In the genomic region with DNA sequence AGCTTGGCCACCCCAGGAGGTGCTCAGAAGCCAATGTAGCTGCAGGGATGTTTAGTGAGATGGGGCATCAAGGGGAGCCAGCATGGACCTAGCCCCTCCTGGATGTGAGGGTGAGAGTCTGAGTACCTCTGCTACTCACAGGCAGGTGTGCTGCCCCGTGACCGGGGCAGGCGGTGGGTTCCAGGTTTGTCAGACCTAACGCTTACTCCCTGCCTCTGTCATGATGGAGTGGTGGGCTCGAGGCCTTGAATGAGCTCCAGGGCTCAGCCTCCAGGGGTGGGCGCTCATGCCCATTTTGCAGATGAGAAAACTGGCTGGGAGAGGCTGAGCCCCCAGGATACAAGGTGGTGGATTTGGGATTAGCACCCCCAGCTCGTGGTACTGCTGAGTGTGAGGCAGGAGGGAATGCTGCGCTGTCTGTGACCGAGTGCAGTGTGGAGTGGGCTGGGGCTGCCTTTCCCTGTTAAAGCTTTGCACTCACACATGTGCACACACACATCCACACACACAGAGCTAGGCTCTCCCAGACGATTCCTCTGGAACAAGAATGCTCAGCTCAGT, we compare ENCODE assay signal across 8 cellular contexts. TPM values are rescaled to one million over a fixed set of nuclear protein-coding genes. Genes with fewer than 3 reads are reported as not detected.
DNase-seq lines count a peak whose midpoint lies in the region; ATAC-seq and TF ChIP-seq lines count a peak whose summit lies in the region.

No MANE protein-coding gene starts in this region.

- H3K79me1 ChIP-seq in neuronal stem cell (ENCODE audit: low read depth, low read length): peaks cover 38% of the 10 kb centered on the region

- H2BK120ac ChIP-seq in neuronal stem cell (ENCODE audit: low read depth, low read length): no peak overlapping the region

- no peak for ATAC-seq in natural killer cell

- no peak overlapping the region for H2AFZ ChIP-seq in neuronal stem cell (ENCODE audit: low read length)

- no peak overlapping the region for H2BK12ac ChIP-seq in neuronal stem cell (ENCODE audit: low read length)

- no peak overlapping the region for H3K4ac ChIP-seq in neuronal stem cell (ENCODE audit: low read length)

- no peaks in the 10 kb centered on the region for H3K9me3 Mint-ChIP-seq in natural killer cell

- H3K14ac ChIP-seq in neuronal stem cell (ENCODE audit: low read length): no peak overlapping the region

- peaks cover 0 to 31% of the 10 kb centered on the region in 2 donors for H3K4me1 Mint-ChIP-seq in natural killer cell

- H3K4me1 ChIP-seq in BLaER1 (peaks cover 80% of the 10 kb centered on the region), Peyer's patch (peaks cover 14 to 83% (median 20%) of the 10 kb centered on the region in 4 donors), neuronal stem cell (ENCODE audit: control insufficient read depth in 2 of 2, insufficient read depth in 1 of 2, low read depth in 1 of 2, low read length in 2 of 2) (peaks cover 39 to 63% of the 10 kb centered on the region in 2 donors)

- DNase-seq in Peyer's patch: no peak
- no peak for DNase-seq in fibroblast of the aortic adventitia (ENCODE audit: low read depth)
- DNase-seq in neuronal stem cell (ENCODE audit: low spot score): no peak
- no peak for DNase-seq in germinal center (ENCODE audit: low spot score)
- DNase-seq in natural killer cell: no peak
- DNase-seq in NCI-H1048 (lab: John Stamatoyannopoulos, UW): no peak
- no peak for DNase-seq in kidney glomerular epithelial cell (lab: John Stamatoyannopoulos, UW)

- H3K4me2 ChIP-seq in BLaER1 (peak overlapping the region; percentile 95), neuronal stem cell (ENCODE audit: insufficient read depth, low read length, poor library complexity, severe bottlenecking) (peak overlapping the region; percentile 94)

- WGBS in neuronal stem cell (ENCODE audit: extremely low coverage in 2 of 2, insufficient read length in 2 of 2, insufficient replicate concordance in 1 of 2), 2 donors: no CpG with 5 or more reads among the region's 10 CpGs

- peak overlapping the region; percentile 91 for H3K18ac ChIP-seq in neuronal stem cell (ENCODE audit: low read length)

- TF ChIP-seq CTCF in Peyer's patch (IDR thresholded peaks at IDR 0.05) (no peak), fibroblast of the aortic adventitia (IDR thresholded peaks at IDR 0.05; ENCODE audit: insufficient read depth, low read length) (no peak), natural killer cell (IDR thresholded peaks at IDR 0.05) (no peak)

- H4K8ac ChIP-seq in neuronal stem cell (ENCODE audit: low read depth, low read length): no peak overlapping the region

- H3K27ac ChIP-seq in BLaER1: peak overlapping the region; percentile 89
- peak overlapping the region; percentile 70 to 95 (median 89) for H3K27ac ChIP-seq in Peyer's patch
- peak overlapping the region; percentile 92 for H3K27ac ChIP-seq in neuronal stem cell (replicated peaks; ENCODE audit: low read length)

- H4K91ac ChIP-seq in neuronal stem cell (ENCODE audit: low read depth, low read length, poor library complexity): no peak overlapping the region

- H3K36me3 Mint-ChIP-seq in natural killer cell: no peaks in the 10 kb centered on the region

- H3K27ac Mint-ChIP-seq in natural killer cell: no peak overlapping the region

- H3K23ac ChIP-seq in neuronal stem cell (ENCODE audit: low read depth, low read length, poor library complexity): peak overlapping the region; percentile 58

- H3K4me3 Mint-ChIP-seq in natural killer cell: no peak overlapping the region

- H3K4me3 ChIP-seq in BLaER1 (peak overlapping the region; percentile 93), Peyer's patch (peak overlapping the region; percentile 55 to 94 (median 66)), fibroblast of the aortic adventitia (ENCODE audit: low read depth, low read length) (peak overlapping the region; percentile 75), neuronal stem cell (ENCODE audit: low read length in 2 of 2) (peak overlapping the region; percentile 77 to 89)

- peak overlapping the region; percentile 93 for H2BK15ac ChIP-seq in neuronal stem cell (ENCODE audit: low read length)

- H2AK5ac ChIP-seq in neuronal stem cell (ENCODE audit: low read depth, low read length): peak overlapping the region; percentile 68

- TF ChIP-seq POLR2A in Peyer's patch (IDR thresholded peaks at IDR 0.05): no peak

- H4K20me1 ChIP-seq in BLaER1: peaks cover 60% of the 10 kb centered on the region

- no peaks in the 10 kb centered on the region for H3K27me3 Mint-ChIP-seq in natural killer cell (ENCODE audit: low read depth in 2 of 2)

- peak overlapping the region; percentile 89 for H3K9ac ChIP-seq in BLaER1
- H3K9ac ChIP-seq in neuronal stem cell (ENCODE audit: low read depth, low read length, poor library complexity): peak overlapping the region; percentile 78

- H3K36me3 ChIP-seq in BLaER1: no peaks in the 10 kb centered on the region
- H3K36me3 ChIP-seq in Peyer's patch: no peaks in the 10 kb centered on the region
- no peaks in the 10 kb centered on the region for H3K36me3 ChIP-seq in neuronal stem cell (replicated peaks in 1 of 2; ENCODE audit: control insufficient read depth in 2 of 2, insufficient read depth in 2 of 2, low read length in 2 of 2)

- H3K9me3 ChIP-seq in BLaER1 (no peaks in the 10 kb centered on the region), Peyer's patch (no peaks in the 10 kb centered on the region), neuronal stem cell (replicated peaks in 1 of 2; ENCODE audit: control insufficient read depth in 2 of 2, insufficient read depth in 1 of 2, low read depth in 1 of 2, low read length in 2 of 2) (peaks cover 0 to 2% of the 10 kb centered on the region in 2 donors)

- H2BK5ac ChIP-seq in neuronal stem cell (ENCODE audit: low read length): peak overlapping the region; percentile 66

- H3K27me3 ChIP-seq in BLaER1 (no peaks in the 10 kb centered on the region), Peyer's patch (no peaks in the 10 kb centered on the region), neuronal stem cell (ENCODE audit: control insufficient read depth in 3 of 3, insufficient read depth in 3 of 3, low read depth in 1 of 3, low read length in 3 of 3) (peaks cover 0 to 4% (median 0%) of the 10 kb centered on the region in 3 experiments)

- intact Hi-C loops in natural killer cell (cut with micrococcal nuclease): loop anchor here (10.0 kb wide), 2 partner anchors 67 to 163 kb away; a partner anchor contains a TSS

RNA-seq across cellular contexts. Expression of a gene that starts 1.5 kb away (rescaled TPM):
- 10 to 100 TPM; 54.5 to 83.6 (median 65.4) TPM for total RNA-seq in Peyer's patch
- total RNA-seq in fibroblast of the aortic adventitia (ENCODE audit: low replicate concordance): 20.9 and 26.8 TPM in 2 replicates
- 36.1 TPM for polyA plus RNA-seq in neuronal stem cell (2013, experiment 1 of 2)
- 36.3 TPM for polyA plus RNA-seq in neuronal stem cell (2013, experiment 2 of 2)
- total RNA-seq in natural killer cell: 10 to 100 TPM; 30.9 to 64.1 (median 42.2) TPM
